ENCODE assay signal across 9 cellular contexts in the genomic region with DNA sequence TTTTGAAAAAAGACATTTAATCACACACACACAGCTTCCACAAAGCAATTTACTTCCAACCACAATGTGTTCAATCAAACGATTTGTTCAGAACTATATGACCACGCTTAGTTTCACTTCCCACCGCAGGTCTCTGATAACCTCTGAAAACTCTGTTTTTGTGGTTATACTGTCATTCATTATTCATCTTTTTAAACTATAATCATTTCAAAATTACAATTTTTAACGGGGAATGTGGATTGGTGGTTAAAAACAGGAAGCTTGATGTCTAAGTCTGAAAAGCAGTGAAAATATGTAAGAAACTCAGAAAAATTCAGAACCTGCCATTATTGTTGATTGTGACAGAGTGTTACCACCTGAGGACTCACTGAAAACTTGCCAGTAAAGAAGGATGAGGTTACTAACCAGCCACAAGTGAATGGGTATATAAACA. TPM values are rescaled to one million over a fixed set of nuclear protein-coding genes. Genes with fewer than 3 reads are reported as not detected.
DNase-seq lines count a peak whose midpoint lies in the region; ATAC-seq and FAIRE-seq lines count a peak whose summit lies in the region.
"Had no signal": no experiment of that assay in that cellular context is flagged by ENCODE, and none has a peak within 500 bp of the region (broad histone marks: within the 10 kb centered on the region; RNA-seq: fewer than 3 reads in every experiment).

No MANE protein-coding gene starts in this region.

- 17 to 49% (median 30%) methylated on average over 4 of the region's 4 CpGs for WGBS in small intestine, 3 donors

- intact Hi-C loops in Right ventricle myocardium superior (cut with DNase I): no loop called here

- FAIRE-seq in small intestine (lab: Jason Lieb, UNC): no peak

- no peak overlapping the region for H3K27ac ChIP-seq in small intestine (ENCODE audit: low read depth in 1 of 2, low read length in 1 of 2)
- H3K27ac ChIP-seq: cardiac muscle cell had no signal

- H3K36me3 ChIP-seq in small intestine (ENCODE audit: control insufficient read depth in 2 of 2, insufficient read depth in 2 of 2, low read length in 2 of 2): no peaks in the 10 kb centered on the region
- H3K36me3 ChIP-seq: cardiac muscle cell had no signal

- no peaks in the 10 kb centered on the region for H3K27me3 ChIP-seq in small intestine (ENCODE audit: control insufficient read depth in 2 of 2, insufficient read depth in 2 of 2, low read length in 2 of 2)
- H3K27me3 ChIP-seq: cardiac muscle cell had no signal

- no peaks in the 10 kb centered on the region for H3K9me3 ChIP-seq in small intestine (ENCODE audit: control insufficient read depth, low read depth)

- no peaks in the 10 kb centered on the region for H3K4me1 ChIP-seq in small intestine (ENCODE audit: control insufficient read depth in 2 of 2, insufficient read depth in 1 of 2, low read depth in 1 of 2, low read length in 1 of 2)

- ATAC-seq in GM18498 (IDR thresholded peaks at IDR 0.05; ENCODE audit: unreplicated experiment) (peak; percentile 85), HG02840 (IDR thresholded peaks at IDR 0.05; ENCODE audit: low FRiP score, unreplicated experiment) (peak; percentile 66), Right ventricle myocardium superior (ENCODE audit: poor library complexity) (no peak)

- peak; percentile 76 for DNase-seq in SIG-M5 treated with dmso at 0.1 percent for 504 hours (lab: John Stamatoyannopoulos, UW; ENCODE audit: unreplicated experiment)
- DNase-seq in germinal center (ENCODE audit: low spot score): peak; percentile 20
- no peak for DNase-seq in small intestine
- DNase-seq in Right ventricle myocardium superior: no peak
- DNase-seq in NCI-H187 (lab: John Stamatoyannopoulos, UW): no peak
- no peak for DNase-seq in hepatic stellate cell (ENCODE audit: low spot score)

- H3K4me3 ChIP-seq in small intestine (ENCODE audit: low read depth in 1 of 2, low read length in 2 of 2): no peak overlapping the region
- H3K4me3 ChIP-seq: cardiac muscle cell had no signal

RNA-seq across cellular contexts. Expression of gene TMEM174, which starts 12.7 kb away (rescaled TPM):
- not detected for polyA plus RNA-seq in small intestine
- total RNA-seq in Right ventricle myocardium superior: not detected
- total RNA-seq: cardiac muscle cell had no signal
- polyA plus RNA-seq: cardiac muscle cell had no signal

RNA-seq across cellular contexts. Expression of gene TMEM171, which starts 39.9 kb away (rescaled TPM):
- 10 to 100 TPM in 1 of 3 donors, 1 to 10 TPM in 2; 5.1 to 38.1 (median 6.3) TPM for polyA plus RNA-seq in small intestine
- total RNA-seq in Right ventricle myocardium superior: not detected
- total RNA-seq: cardiac muscle cell had no signal
- polyA plus RNA-seq: cardiac muscle cell had no signal

Comparison
In these comparisons a context has a peak if more than half of its experiments do, and no peak if none do; other contexts are left out.
1. DNase-seq: peak in SIG-M5 treated with dmso at 0.1 percent for 504 hours (single experiment) and germinal center (single experiment); none in small intestine (single experiment), Right ventricle myocardium superior (single experiment), NCI-H187 (0 of 2) and hepatic stellate cell (single experiment).